27 cellular contexts compared by ENCODE assay signal in the genomic region with DNA sequence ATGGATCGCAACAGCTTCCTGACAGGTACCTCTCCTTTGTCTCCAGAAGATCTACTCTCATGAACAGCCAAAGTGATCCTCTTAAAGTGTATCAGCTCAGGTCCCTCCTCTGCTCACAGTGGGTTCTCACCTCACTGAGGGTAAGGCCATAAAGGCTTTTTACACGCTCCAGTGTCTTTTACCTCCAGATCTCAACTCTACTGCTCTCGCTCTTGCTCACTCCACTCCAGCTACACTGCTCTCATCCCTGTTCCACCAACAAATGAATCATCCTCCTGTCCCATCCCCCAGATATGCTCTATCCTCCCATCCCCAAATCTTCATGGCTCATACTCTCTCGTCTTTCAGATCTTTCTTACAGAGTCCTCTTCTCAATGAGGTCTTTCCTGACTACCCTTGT.
DNase-seq lines count a peak whose midpoint lies in the region; ATAC-seq, FAIRE-seq and TF ChIP-seq lines count a peak whose summit lies in the region.
"Had no signal": no experiment of that assay in that cellular context is flagged by ENCODE, and none has a peak within 500 bp of the region (broad histone marks: within the 10 kb centered on the region; RNA-seq: fewer than 3 reads in every experiment).

No MANE protein-coding gene starts in this region.

- H3K4me3 ChIP-seq in H1 (ENCODE audit: extremely low read depth in 1 of 4, insufficient read depth in 2 of 4, low read depth in 3 of 4, low read length in 4 of 4): no peak overlapping the region
- H3K4me3 ChIP-seq: HAP-1, transverse colon had no signal

- CTCF ChIA-PET in activated CD8-positive, alpha-beta memory T cell treated with anti-CD3 and anti-CD28 coated beads, Interleukin-2, amount 10 ng/mL, durations not matched to agents 7 days and 5 days (lab: Charles Lee): no interaction called here
- CTCF ChIA-PET in H1 (lab: Charles Lee; ENCODE audit: partially characterized antibody): no interaction called here

- H2BK120ac ChIP-seq in H1 (replicated peaks; ENCODE audit: low read depth, low read length): no peak overlapping the region

- 0 out of 2 replicates have a peak overlapping the region, but pooled peaks have one; percentile 67 for H2BK15ac ChIP-seq in H1 (ENCODE audit: low read length)

- no peaks in the 10 kb centered on the region for H3K9me3 ChIP-seq in H1 (ENCODE audit: insufficient read depth in 2 of 2, low read depth in 1 of 2, low read length in 1 of 2)
- H3K9me3 ChIP-seq: HAP-1, transverse colon had no signal

- no peaks in the 10 kb centered on the region for H3K4me1 ChIP-seq in H1 (replicated peaks in 1 of 4; ENCODE audit: control insufficient read depth in 3 of 4, insufficient read depth in 4 of 4, low read length in 3 of 4)

- peaks cover 35% of the 10 kb centered on the region for H3K4me1 Mint-ChIP-seq in activated CD8-positive, alpha-beta memory T cell treated with anti-CD3 and anti-CD28 coated beads, Interleukin-2, amount 10 ng/mL, durations not matched to agents 7 days and 5 days
- H3K4me1 Mint-ChIP-seq in T-helper 2 cell treated with Interferon-gamma antibody and Interleukin-4, amounts not matched to agents 5 μg/mL and 100 μg/mL, for 36 hours (ENCODE audit: low read depth): peaks cover 80% of the 10 kb centered on the region
- H3K4me1 Mint-ChIP-seq: CD8-positive, alpha-beta memory T cell; mesothelial cell of epicardium had no signal

- no peak overlapping the region for H4K5ac ChIP-seq in H1 (ENCODE audit: insufficient read length, low read depth, low read length)

- no peak overlapping the region for H3K4ac ChIP-seq in H1 (replicated peaks; ENCODE audit: insufficient read length, low read depth, low read length)

- no peak for TF ChIP-seq EP300 in H1 (IDR thresholded peaks at IDR 0.05; ENCODE audit: borderline replicate concordance in 1 of 2, low read depth in 2 of 2, low read length in 2 of 2)

- H3K36me3 Mint-ChIP-seq in activated CD8-positive, alpha-beta memory T cell treated with anti-CD3 and anti-CD28 coated beads, Interleukin-2, amount 10 ng/mL, durations not matched to agents 7 days and 5 days: peaks cover 5% of the 10 kb centered on the region
- H3K36me3 Mint-ChIP-seq in T-helper 2 cell treated with Interferon-gamma antibody and Interleukin-4, amounts not matched to agents 5 μg/mL and 100 μg/mL, for 36 hours (ENCODE audit: low read depth): peaks cover 16% of the 10 kb centered on the region
- H3K36me3 Mint-ChIP-seq: mesothelial cell of epicardium had no signal

- H3K79me2 ChIP-seq in H1 (ENCODE audit: control insufficient read depth in 1 of 2, insufficient read depth in 2 of 2, low read length in 2 of 2): no peaks in the 10 kb centered on the region

- H3K14ac ChIP-seq in H1 (ENCODE audit: insufficient read length): no peak overlapping the region

- peak overlapping the region; percentile 5 for H3K27ac Mint-ChIP-seq in activated CD8-positive, alpha-beta memory T cell treated with anti-CD3 and anti-CD28 coated beads, Interleukin-2, amount 10 ng/mL, durations not matched to agents 7 days and 5 days
- H3K27ac Mint-ChIP-seq in T-helper 2 cell treated with Interferon-gamma antibody and Interleukin-4, amounts not matched to agents 5 μg/mL and 100 μg/mL, for 36 hours: peak overlapping the region; percentile 82
- H3K27ac Mint-ChIP-seq: CD8-positive, alpha-beta memory T cell; mesothelial cell of epicardium; T-cell had no signal

- no peak for DNase-seq in activated CD8-positive, alpha-beta memory T cell treated with anti-CD3 and anti-CD28 coated beads, Interleukin-2, amount 10 ng/mL, durations not matched to agents 7 days and 5 days
- no peak for DNase-seq in activated CD8-positive, alpha-beta memory T cell treated with anti-CD3 and anti-CD28 coated beads for 24 hours
- DNase-seq in T-helper 2 cell treated with Interferon-gamma antibody and Interleukin-4, amounts not matched to agents 5 μg/mL and 100 μg/mL, for 36 hours (ENCODE audit: low spot score): no peak
- DNase-seq in H1 (ENCODE audit: low read depth in 1 of 2, low spot score in 2 of 2) (no peak), NCI-H510A (lab: John Stamatoyannopoulos, UW) (no peak)
- DNase-seq in activated effector memory CD4-positive, alpha-beta T cell treated with Interleukin-2 at 50 U/mL for 16 hours: no peak
- no peak for DNase-seq in stimulated activated naive CD4-positive, alpha-beta T cell (lab: John Stamatoyannopoulos, UW)
- DNase-seq: CD8-positive, alpha-beta memory T cell; DMS153; effector CD4-positive, alpha-beta T cell; MM.1S; naive thymus-derived CD8-positive, alpha-beta T cell; NCI-H1417; NCI-H2081 treated with DMSO at 0.1 percent for 48 hours; NCI-H226; T-cell; transverse colon had no signal

- TF ChIP-seq RAD21 in H1 (IDR thresholded peaks at IDR 0.05 in 1 of 2, conservative IDR thresholded peaks at IDR 0.05 in 1 of 2; ENCODE audit: low read depth in 2 of 2, low read length in 2 of 2): no peak

- no peak overlapping the region for H4K8ac ChIP-seq in H1 (ENCODE audit: extremely low read depth, insufficient read depth, low read length)

- H3K9me3 Mint-ChIP-seq in activated CD8-positive, alpha-beta memory T cell treated with anti-CD3 and anti-CD28 coated beads, Interleukin-2, amount 10 ng/mL, durations not matched to agents 7 days and 5 days (ENCODE audit: low read depth): no peaks in the 10 kb centered on the region
- peaks cover 5% of the 10 kb centered on the region for H3K9me3 Mint-ChIP-seq in T-helper 2 cell treated with Interferon-gamma antibody and Interleukin-4, amounts not matched to agents 5 μg/mL and 100 μg/mL, for 36 hours
- H3K9me3 Mint-ChIP-seq: CD8-positive, alpha-beta memory T cell; mesothelial cell of epicardium; naive thymus-derived CD8-positive, alpha-beta T cell; T-cell had no signal

- 91% methylated on average over 4 of the region's 4 CpGs; no CpG with 5 or more reads in 1 of the 2 experiments for WGBS in H1 (ENCODE audit: extremely low coverage in 1 of 2, insufficient coverage in 1 of 2, insufficient read length in 1 of 2, insufficient replicate concordance in 2 of 2, low coverage in 1 of 2, low lambda C conversion rate in 2 of 2, missing lambda C conversion rate in 1 of 2), 2 experiments

- H3K4me2 ChIP-seq in H1 (ENCODE audit: insufficient read depth in 1 of 2, low read depth in 2 of 2, low read length in 2 of 2): no peak overlapping the region
- H3K4me2 ChIP-seq: KMS-11 had no signal

- no peak overlapping the region for H3K18ac ChIP-seq in H1 (ENCODE audit: extremely low read depth, low read length)

- no peaks in the 10 kb centered on the region for H3K27me3 ChIP-seq in H1 (replicated peaks in 1 of 4; ENCODE audit: control insufficient read depth in 3 of 4, extremely low read depth in 1 of 4, insufficient read depth in 3 of 4, low read length in 3 of 4)
- H3K27me3 ChIP-seq: transverse colon had no signal

- no peak overlapping the region for H2BK20ac ChIP-seq in H1 (ENCODE audit: low read length)

- peak overlapping the region; percentile 41; the same call in 1 of the 2 replicates for H2BK12ac ChIP-seq in H1 (ENCODE audit: low read depth, low read length)

- no peak for ATAC-seq in activated CD8-positive, alpha-beta memory T cell treated with anti-CD3 and anti-CD28 coated beads, Interleukin-2, amount 10 ng/mL, durations not matched to agents 7 days and 5 days
- ATAC-seq in GM19351 (IDR thresholded peaks at IDR 0.05; ENCODE audit: unreplicated experiment): peak; percentile 39
- ATAC-seq: naive thymus-derived CD8-positive, alpha-beta T cell; T-cell had no signal

- H3K23ac ChIP-seq in H1 (ENCODE audit: insufficient read length): no peak overlapping the region

- H3K9ac ChIP-seq in H1 (replicated peaks in 1 of 4; ENCODE audit: extremely low read depth in 1 of 4, low read depth in 3 of 4, low read length in 3 of 4): no peak overlapping the region
- H3K9ac ChIP-seq: KMS-11 had no signal

- H3K27ac ChIP-seq in H1 (ENCODE audit: low read depth, low read length): no peak overlapping the region
- H3K27ac ChIP-seq: epithelial cell of prostate, HL-60, KMS-11, transverse colon had no signal

- TF ChIP-seq POLR2A in H1 (IDR thresholded peaks at IDR 0.05; ENCODE audit: control extremely low read depth in 1 of 2, low read depth in 2 of 2, low read length in 2 of 2): no peak

- H2BK5ac ChIP-seq in H1 (ENCODE audit: low read depth, low read length): no peak overlapping the region

- peak overlapping the region; percentile 67; the same call in 1 of the 2 replicates for H2AK5ac ChIP-seq in H1 (ENCODE audit: low read depth, low read length)

- no peak for TF ChIP-seq CTCF in H1 (IDR thresholded peaks at IDR 0.05; ENCODE audit: control extremely low read depth in 1 of 3, insufficient read depth in 1 of 3, low read depth in 1 of 3, low read length in 3 of 3)

- no peaks in the 10 kb centered on the region; the same call in 1 of the 2 replicates for H3K23me2 ChIP-seq in H1 (ENCODE audit: low read depth, low read length)

- no peak overlapping the region for H4K91ac ChIP-seq in H1 (replicated peaks; ENCODE audit: insufficient read length, low read length)

- no peaks in the 10 kb centered on the region for H3K27me3 Mint-ChIP-seq in activated CD8-positive, alpha-beta memory T cell treated with anti-CD3 and anti-CD28 coated beads, Interleukin-2, amount 10 ng/mL, durations not matched to agents 7 days and 5 days
- no peaks in the 10 kb centered on the region for H3K27me3 Mint-ChIP-seq in T-helper 2 cell treated with Interferon-gamma antibody and Interleukin-4, amounts not matched to agents 5 μg/mL and 100 μg/mL, for 36 hours (ENCODE audit: low read depth)
- H3K27me3 Mint-ChIP-seq: CD8-positive, alpha-beta memory T cell; naive thymus-derived CD8-positive, alpha-beta T cell; T-cell had no signal

- no peak overlapping the region for H3K4me3 Mint-ChIP-seq in activated CD8-positive, alpha-beta memory T cell treated with anti-CD3 and anti-CD28 coated beads, Interleukin-2, amount 10 ng/mL, durations not matched to agents 7 days and 5 days
- peak overlapping the region; percentile 37 for H3K4me3 Mint-ChIP-seq in T-helper 2 cell treated with Interferon-gamma antibody and Interleukin-4, amounts not matched to agents 5 μg/mL and 100 μg/mL, for 36 hours
- H3K4me3 Mint-ChIP-seq: CD8-positive, alpha-beta memory T cell; mesothelial cell of epicardium; naive thymus-derived CD8-positive, alpha-beta T cell; T-cell had no signal

- FAIRE-seq in H1 (lab: Jason Lieb, UNC): no peak
- FAIRE-seq: GM19239, keratinocyte, RCC 7860, TTC549 had no signal

- H3K79me1 ChIP-seq in H1 (ENCODE audit: low read depth, low read length): no peaks in the 10 kb centered on the region

- no peak overlapping the region for H2AFZ ChIP-seq in H1 (ENCODE audit: low read length)

- H3K36me3 ChIP-seq in H1 (ENCODE audit: control insufficient read depth in 2 of 4, insufficient read depth in 4 of 4, low read length in 3 of 4): no peaks in the 10 kb centered on the region
- H3K36me3 ChIP-seq: HAP-1, transverse colon had no signal

- no peaks in the 10 kb centered on the region for H4K20me1 ChIP-seq in H1 (replicated peaks in 1 of 2; ENCODE audit: control insufficient read depth in 1 of 2, insufficient read depth in 2 of 2, low read length in 2 of 2)

- POLR2A ChIA-PET in H1 (lab: Charles Lee; ENCODE audit: partially characterized antibody): no interaction called here

- H3K56ac ChIP-seq in H1 (replicated peaks; ENCODE audit: insufficient read length, low read depth, low read length): no peak overlapping the region
